Comparison of ENCODE assay signal across 8 cellular contexts in genomic region chr7:100865971-100866720, GRCh38. TPM values are rescaled to one million over a fixed set of nuclear protein-coding genes. Genes with fewer than 3 reads are reported as not detected.
DNase-seq lines count a peak whose midpoint lies in the region; ATAC-seq and TF ChIP-seq lines count a peak whose summit lies in the region.

No MANE protein-coding gene starts in this region.

- no peaks in the 10 kb centered on the region for H3K9me2 ChIP-seq in PC-3 (replicated peaks; ENCODE audit: low read length)

- H3K9me3 Mint-ChIP-seq in chondrocyte (ENCODE audit: low read depth) = no peaks in the 10 kb centered on the region

- peak overlapping the region; percentile 97 for H3K9ac ChIP-seq in PC-3 (ENCODE audit: low read length)

- H3F3A ChIP-seq in PC-3 (ENCODE audit: low read length, unreplicated experiment) = no peaks in the 10 kb centered on the region

- no peaks in the 10 kb centered on the region for H3K9me3 ChIP-seq in PC-3 (ENCODE audit: low read length)

- CTCF ChIA-PET in PC-3 (lab: Charles Lee) (interaction anchor here (0.5 to 0.6 kb wide), 2 partner anchors 307 to 403 kb away, joined by 3 to 8 read pairs; no protein-coding TSS in a partner anchor), GM10248 (lab: Yijun Ruan, JAX) (interaction anchor here (0.8 to 1.4 kb wide), 2 partner anchors 13 to 278 kb away, joined by 3 to 4 read pairs; partner anchors contain the start of gene SLC12A9)

- TF ChIP-seq CTCF in GM12875 (IDR thresholded peaks at IDR 0.05; ENCODE audit: borderline replicate concordance, insufficient read depth, low read depth, low read length) = no peak
- TF ChIP-seq CTCF in PC-3 (conservative IDR thresholded peaks at IDR 0.05; ENCODE audit: low read depth, low read length) = no peak
- no peak for TF ChIP-seq CTCF in chondrocyte (IDR thresholded peaks at IDR 0.05)
- no peak for TF ChIP-seq CTCF in GM10248 (IDR thresholded peaks at IDR 0.05; ENCODE audit: control extremely low read depth, extremely low read depth, low read depth, missing control alignments)

- intact Hi-C loops in PC-3 (cut with micrococcal nuclease) = loop anchor here (1.0 to 5.0 kb wide), 2 partner anchors 13 to 64 kb away; no protein-coding TSS in a partner anchor

- no peaks in the 10 kb centered on the region for H3K27me3 ChIP-seq in PC-3 (ENCODE audit: low read length)

- H3K36me3 ChIP-seq in PC-3 (ENCODE audit: low read depth, low read length) = peaks cover 4% of the 10 kb centered on the region; the same call in 1 of the 2 replicates

- peaks cover 10% of the 10 kb centered on the region for H3K36me3 Mint-ChIP-seq in chondrocyte (ENCODE audit: low read depth)

- ATAC-seq in PC-3 = peak; percentile 64

- H3K4me3 ChIP-seq in GM12875 (ENCODE audit: low read depth, low read length) (peak overlapping the region; percentile 93), PC-3 (ENCODE audit: low read length) (peak overlapping the region; percentile 55)

- POLR2A ChIA-PET in PC-3 (lab: Charles Lee; ENCODE audit: unreplicated experiment) = no interaction called here
- POLR2A ChIA-PET in GM10248 (lab: Yijun Ruan, JAX) = no interaction called here

- H3K4me1 Mint-ChIP-seq in chondrocyte (ENCODE audit: low read depth) = peaks cover 30% of the 10 kb centered on the region

- no peaks in the 10 kb centered on the region for H4K20me1 ChIP-seq in PC-3 (ENCODE audit: low read length)

- peak overlapping the region; percentile 82 for H3K4me2 ChIP-seq in PC-3 (ENCODE audit: low read length)

- H2AFZ ChIP-seq in PC-3 (ENCODE audit: low read length) = peak overlapping the region; percentile 51; the same call in 1 of the 2 replicates

- DNase-seq in PC-3 (peak; percentile 87), chondrocyte (ENCODE audit: low spot score) (no peak), mucosa of gallbladder (ENCODE audit: low spot score) (peak; percentile 92), ureter (ENCODE audit: low spot score) (peak; percentile 92), iPS-NIHi11 (ENCODE audit: low spot score) (no peak), GM10248 (ENCODE audit: extremely low spot score) (no peak), NCI-H1436 treated with DMSO at 0.1 percent for 48 hours (lab: John Stamatoyannopoulos, UW) (no peak)

- BruUV-seq in PC-3 (replicated peaks; lab: Mats Ljungman, UMichigan) = TSS peak; percentile 72

- H3K27ac Mint-ChIP-seq in chondrocyte (ENCODE audit: unreplicated experiment) = peak overlapping the region; percentile 99

- H3K27ac ChIP-seq in PC-3 (ENCODE audit: low read length) = peak overlapping the region; percentile 100

- peak overlapping the region; percentile 94 for H3K4me3 Mint-ChIP-seq in chondrocyte (ENCODE audit: unreplicated experiment)

- H3K4me1 ChIP-seq in PC-3 (ENCODE audit: insufficient read depth, low read length) = peaks cover 34% of the 10 kb centered on the region

- peaks cover 5% of the 10 kb centered on the region for H3K79me2 ChIP-seq in PC-3 (ENCODE audit: low read length)

- H3K27me3 Mint-ChIP-seq in chondrocyte (ENCODE audit: low read depth) = no peaks in the 10 kb centered on the region

RNA-seq across cellular contexts. Expression of gene TRIP6, which starts 1.0 kb away (rescaled TPM):
- 11.3 and 14.6 TPM in 2 replicates for total RNA-seq in PC-3 (2014; rRNA removed)
- total RNA-seq in chondrocyte = 91.6 to 104 TPM (median 98.4 TPM) in 3 replicates
- 91.0 TPM for total RNA-seq in mucosa of gallbladder
- 120 TPM for total RNA-seq in ureter

RNA-seq across cellular contexts. Expression of gene SRRT, which starts 8.8 kb away (rescaled TPM):
- total RNA-seq in PC-3 (2014; rRNA removed) = 177 and 268 TPM in 2 replicates
- 104 to 138 TPM (median 105 TPM) in 3 replicates for total RNA-seq in chondrocyte
- 150 TPM for total RNA-seq in mucosa of gallbladder
- total RNA-seq in ureter = 133 TPM

RNA-seq across cellular contexts. Expression of gene SLC12A9, which starts 13.6 kb away (rescaled TPM):
- total RNA-seq in PC-3 (2014; rRNA removed) = 25.9 and 31.2 TPM in 2 replicates
- total RNA-seq in chondrocyte = 23.5 to 26.6 TPM (median 26.0 TPM) in 3 replicates
- total RNA-seq in mucosa of gallbladder = 76.1 TPM
- total RNA-seq in ureter = 41.9 TPM

RNA-seq across cellular contexts. Expression of gene UFSP1, which starts 23.4 kb away (rescaled TPM):
- total RNA-seq in PC-3 (2014; rRNA removed) = 10.5 and 14.6 TPM in 2 replicates
- total RNA-seq in chondrocyte = 4.1 to 5.0 TPM (median 4.3 TPM) in 3 replicates
- total RNA-seq in mucosa of gallbladder = 3.3 TPM
- total RNA-seq in ureter = 4.6 TPM

RNA-seq across cellular contexts. Expression of gene ACHE, which starts 29.5 kb away (rescaled TPM):
- total RNA-seq in PC-3 (2014; rRNA removed) (0.40 and 1.3 TPM in 2 replicates), chondrocyte (1.4 to 2.9 TPM (median 2.6 TPM) in 3 replicates), mucosa of gallbladder (8.4 TPM), ureter (4.0 TPM)

Comparison
In these comparisons a context has a peak if more than half of its experiments do, and no peak if none do; other contexts are left out.
1. DNase-seq: peak in PC-3 (single experiment), mucosa of gallbladder (single experiment) and ureter (single experiment); none in chondrocyte (single experiment), iPS-NIHi11 (single experiment), GM10248 (single experiment) and NCI-H1436 treated with DMSO at 0.1 percent for 48 hours (single experiment).